Comparison of ENCODE assay signal across 25 cellular contexts in genomic region chr11:74519719-74520118, GRCh38. TPM values are rescaled to one million over a fixed set of nuclear protein-coding genes. Genes with fewer than 3 reads are reported as not detected.
"Had no signal": no experiment of that assay in that cellular context is flagged by ENCODE, and none has a peak within 500 bp of the region (broad histone marks: within the 10 kb centered on the region; RNA-seq: fewer than 3 reads in every experiment).

No MANE protein-coding gene starts in this region.

- H3K4me1 Mint-ChIP-seq: activated CD4-positive, alpha-beta T cell treated with anti-CD3 and anti-CD28 coated beads, Interleukin-2, amount 10 ng/mL, durations not matched to agents 7 days and 5 days; activated naive CD8-positive, alpha-beta T cell treated with anti-CD3 and anti-CD28 coated beads, Interleukin-2, amount 50 U/mL, for 24 hours; central memory CD8-positive, alpha-beta T cell had no signal

- H3K4me3 Mint-ChIP-seq: activated CD4-positive, alpha-beta memory T cell treated with anti-CD3 and anti-CD28 coated beads for 36 hours; activated CD4-positive, alpha-beta T cell treated with anti-CD3 and anti-CD28 coated beads, Interleukin-2, amount 10 ng/mL, durations not matched to agents 7 days and 5 days; activated naive CD8-positive, alpha-beta T cell treated with anti-CD3 and anti-CD28 coated beads, Interleukin-2, amount 50 U/mL, for 24 hours; activated T-cell treated with anti-CD3 and anti-CD28 coated beads, Interleukin-2, amount 50 U/mL, for 4 hours; central memory CD8-positive, alpha-beta T cell; T-helper 1 cell treated with Interleukin-12 subunit alpha and Interleukin-12 subunit beta and Interleukin-4 antibody, amounts not matched to agents 30 μg/mL and 1 μg/mL, for 36 hours had no signal

- DNase-seq: activated CD4-positive, alpha-beta memory T cell treated with anti-CD3 and anti-CD28 coated beads for 36 hours; activated CD4-positive, alpha-beta T cell treated with anti-CD3 and anti-CD28 coated beads, Interleukin-2, amount 10 ng/mL, durations not matched to agents 7 days and 5 days; activated CD4-positive, CD25-positive, alpha-beta regulatory T cell treated with anti-CD3 and anti-CD28 coated beads, Interleukin-2, amount 50 U/mL, for 72 hours; activated CD8-positive, alpha-beta memory T cell treated with anti-CD3 and anti-CD28 coated beads for 24 hours; activated effector memory CD4-positive, alpha-beta T cell treated with anti-CD3 and anti-CD28 coated beads, Interleukin-2, amount 50 U/mL, for 16 hours; activated naive CD4-positive, alpha-beta T cell treated with Interleukin-2 at 50 U/mL for 16 hours; activated naive CD8-positive, alpha-beta T cell treated with anti-CD3 and anti-CD28 coated beads, Interleukin-2, amount 50 U/mL, for 24 hours; activated T-cell treated with anti-CD3 and anti-CD28 coated beads, Interleukin-2, amount 50 U/mL, for 4 hours; amniotic stem cell; body of pancreas; Kasumi-1; KBM-7; NCI-H1105 treated with DMSO at 0.1 percent for 48 hours; NCI-H1930; NCI-H2171; NCI-H226; NCI-H510A; NCI-H526 treated with DMSO at 0.1 percent for 48 hours; PC-3; SHP77 treated with DMSO at 0.1 percent for 48 hours had no signal

- H3K27ac Mint-ChIP-seq: activated CD4-positive, alpha-beta memory T cell treated with anti-CD3 and anti-CD28 coated beads for 36 hours; activated CD4-positive, alpha-beta T cell treated with anti-CD3 and anti-CD28 coated beads, Interleukin-2, amount 10 ng/mL, durations not matched to agents 7 days and 5 days; activated naive CD8-positive, alpha-beta T cell treated with anti-CD3 and anti-CD28 coated beads, Interleukin-2, amount 50 U/mL, for 24 hours; T-helper 1 cell treated with Interleukin-12 subunit alpha and Interleukin-12 subunit beta and Interleukin-4 antibody, amounts not matched to agents 30 μg/mL and 1 μg/mL, for 36 hours had no signal

- H3K27me3 ChIP-seq: ascending aorta, body of pancreas had no signal

- H3K36me3 ChIP-seq: ascending aorta had no signal

- H3K4me3 ChIP-seq: ascending aorta, body of pancreas had no signal

- H3K4me1 ChIP-seq: ascending aorta, body of pancreas had no signal

- H3K27ac ChIP-seq: ascending aorta, body of pancreas had no signal

- H3K9me3 Mint-ChIP-seq: activated CD4-positive, alpha-beta T cell treated with anti-CD3 and anti-CD28 coated beads, Interleukin-2, amount 10 ng/mL, durations not matched to agents 7 days and 5 days; central memory CD8-positive, alpha-beta T cell; T-helper 1 cell treated with Interleukin-12 subunit alpha and Interleukin-12 subunit beta and Interleukin-4 antibody, amounts not matched to agents 30 μg/mL and 1 μg/mL, for 36 hours had no signal

- H3K36me3 Mint-ChIP-seq: activated CD4-positive, alpha-beta memory T cell treated with anti-CD3 and anti-CD28 coated beads for 36 hours; activated naive CD4-positive, alpha-beta T cell treated with anti-CD3 and anti-CD28 coated beads, Interleukin-2, amount 50 U/mL, for 72 hours had no signal

- H3K9me3 ChIP-seq: body of pancreas had no signal

RNA-seq across cellular contexts. Expression of gene LIPT2, which starts 26.2 kb away (rescaled TPM):
- total RNA-seq: ascending aorta had no signal

RNA-seq across cellular contexts. Expression of gene KCNE3, which starts 52.4 kb away (rescaled TPM):
- total RNA-seq: activated CD4-positive, alpha-beta memory T cell treated with anti-CD3 and anti-CD28 coated beads for 36 hours; activated CD4-positive, alpha-beta T cell treated with anti-CD3 and anti-CD28 coated beads, Interleukin-2, amount 10 ng/mL, durations not matched to agents 7 days and 5 days; activated naive CD4-positive, alpha-beta T cell treated with anti-CD3 and anti-CD28 coated beads, Interleukin-2, amount 50 U/mL, for 72 hours; activated T-cell treated with anti-CD3 and anti-CD28 coated beads, Interleukin-2, amount 50 U/mL, for 4 hours; ascending aorta; SK-MEL-5 had no signal
